1 cellular context compared by ENCODE assay signal in the genomic region with DNA sequence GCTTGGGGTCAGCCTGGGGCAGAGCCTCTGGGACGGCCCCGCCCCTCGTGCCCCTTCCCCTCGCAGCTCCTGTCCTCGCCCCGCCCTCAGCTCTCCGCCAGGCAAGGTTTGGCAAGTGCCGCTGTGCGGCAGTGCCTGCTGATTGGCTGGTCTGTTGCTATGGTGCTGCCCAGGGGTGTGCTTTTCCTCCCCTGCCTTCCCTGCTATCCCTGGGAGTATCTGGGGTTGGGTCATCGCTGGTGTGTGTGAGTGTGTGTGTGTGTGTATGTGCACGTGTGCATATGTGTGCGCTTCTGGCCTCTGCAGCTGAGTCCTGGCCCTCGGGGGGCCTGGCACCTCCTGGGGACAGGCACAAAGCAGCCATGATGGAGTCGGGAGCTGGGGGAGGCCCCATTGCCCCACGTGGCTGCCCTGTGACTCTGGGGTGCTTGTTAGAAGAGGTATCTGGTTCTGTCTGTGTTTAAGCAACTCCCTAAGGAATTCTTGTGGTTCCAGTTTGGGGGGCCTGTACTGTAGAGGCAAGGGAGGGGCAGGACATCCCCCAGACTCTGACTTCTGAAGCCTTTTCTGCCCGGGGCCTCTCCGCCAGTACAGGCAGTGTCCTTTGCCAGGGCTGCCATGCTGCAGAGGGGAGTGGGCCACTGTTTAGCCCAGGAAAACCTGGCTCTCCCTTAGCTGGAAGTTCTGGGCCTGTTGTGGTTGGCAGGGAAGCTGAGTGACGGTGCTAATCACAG.
TF ChIP-seq lines count a peak whose summit lies in the region.

No MANE protein-coding gene starts in this region.

TF ChIP-seq in GM23338, 12 proteins besides CTCF, POLR2A, EP300 and RAD21:
- no peak for TF ChIP-seq ZNF114 (CRISPR knock-in tag; IDR thresholded peaks at IDR 0.05)
- TF ChIP-seq, protein P1, sequence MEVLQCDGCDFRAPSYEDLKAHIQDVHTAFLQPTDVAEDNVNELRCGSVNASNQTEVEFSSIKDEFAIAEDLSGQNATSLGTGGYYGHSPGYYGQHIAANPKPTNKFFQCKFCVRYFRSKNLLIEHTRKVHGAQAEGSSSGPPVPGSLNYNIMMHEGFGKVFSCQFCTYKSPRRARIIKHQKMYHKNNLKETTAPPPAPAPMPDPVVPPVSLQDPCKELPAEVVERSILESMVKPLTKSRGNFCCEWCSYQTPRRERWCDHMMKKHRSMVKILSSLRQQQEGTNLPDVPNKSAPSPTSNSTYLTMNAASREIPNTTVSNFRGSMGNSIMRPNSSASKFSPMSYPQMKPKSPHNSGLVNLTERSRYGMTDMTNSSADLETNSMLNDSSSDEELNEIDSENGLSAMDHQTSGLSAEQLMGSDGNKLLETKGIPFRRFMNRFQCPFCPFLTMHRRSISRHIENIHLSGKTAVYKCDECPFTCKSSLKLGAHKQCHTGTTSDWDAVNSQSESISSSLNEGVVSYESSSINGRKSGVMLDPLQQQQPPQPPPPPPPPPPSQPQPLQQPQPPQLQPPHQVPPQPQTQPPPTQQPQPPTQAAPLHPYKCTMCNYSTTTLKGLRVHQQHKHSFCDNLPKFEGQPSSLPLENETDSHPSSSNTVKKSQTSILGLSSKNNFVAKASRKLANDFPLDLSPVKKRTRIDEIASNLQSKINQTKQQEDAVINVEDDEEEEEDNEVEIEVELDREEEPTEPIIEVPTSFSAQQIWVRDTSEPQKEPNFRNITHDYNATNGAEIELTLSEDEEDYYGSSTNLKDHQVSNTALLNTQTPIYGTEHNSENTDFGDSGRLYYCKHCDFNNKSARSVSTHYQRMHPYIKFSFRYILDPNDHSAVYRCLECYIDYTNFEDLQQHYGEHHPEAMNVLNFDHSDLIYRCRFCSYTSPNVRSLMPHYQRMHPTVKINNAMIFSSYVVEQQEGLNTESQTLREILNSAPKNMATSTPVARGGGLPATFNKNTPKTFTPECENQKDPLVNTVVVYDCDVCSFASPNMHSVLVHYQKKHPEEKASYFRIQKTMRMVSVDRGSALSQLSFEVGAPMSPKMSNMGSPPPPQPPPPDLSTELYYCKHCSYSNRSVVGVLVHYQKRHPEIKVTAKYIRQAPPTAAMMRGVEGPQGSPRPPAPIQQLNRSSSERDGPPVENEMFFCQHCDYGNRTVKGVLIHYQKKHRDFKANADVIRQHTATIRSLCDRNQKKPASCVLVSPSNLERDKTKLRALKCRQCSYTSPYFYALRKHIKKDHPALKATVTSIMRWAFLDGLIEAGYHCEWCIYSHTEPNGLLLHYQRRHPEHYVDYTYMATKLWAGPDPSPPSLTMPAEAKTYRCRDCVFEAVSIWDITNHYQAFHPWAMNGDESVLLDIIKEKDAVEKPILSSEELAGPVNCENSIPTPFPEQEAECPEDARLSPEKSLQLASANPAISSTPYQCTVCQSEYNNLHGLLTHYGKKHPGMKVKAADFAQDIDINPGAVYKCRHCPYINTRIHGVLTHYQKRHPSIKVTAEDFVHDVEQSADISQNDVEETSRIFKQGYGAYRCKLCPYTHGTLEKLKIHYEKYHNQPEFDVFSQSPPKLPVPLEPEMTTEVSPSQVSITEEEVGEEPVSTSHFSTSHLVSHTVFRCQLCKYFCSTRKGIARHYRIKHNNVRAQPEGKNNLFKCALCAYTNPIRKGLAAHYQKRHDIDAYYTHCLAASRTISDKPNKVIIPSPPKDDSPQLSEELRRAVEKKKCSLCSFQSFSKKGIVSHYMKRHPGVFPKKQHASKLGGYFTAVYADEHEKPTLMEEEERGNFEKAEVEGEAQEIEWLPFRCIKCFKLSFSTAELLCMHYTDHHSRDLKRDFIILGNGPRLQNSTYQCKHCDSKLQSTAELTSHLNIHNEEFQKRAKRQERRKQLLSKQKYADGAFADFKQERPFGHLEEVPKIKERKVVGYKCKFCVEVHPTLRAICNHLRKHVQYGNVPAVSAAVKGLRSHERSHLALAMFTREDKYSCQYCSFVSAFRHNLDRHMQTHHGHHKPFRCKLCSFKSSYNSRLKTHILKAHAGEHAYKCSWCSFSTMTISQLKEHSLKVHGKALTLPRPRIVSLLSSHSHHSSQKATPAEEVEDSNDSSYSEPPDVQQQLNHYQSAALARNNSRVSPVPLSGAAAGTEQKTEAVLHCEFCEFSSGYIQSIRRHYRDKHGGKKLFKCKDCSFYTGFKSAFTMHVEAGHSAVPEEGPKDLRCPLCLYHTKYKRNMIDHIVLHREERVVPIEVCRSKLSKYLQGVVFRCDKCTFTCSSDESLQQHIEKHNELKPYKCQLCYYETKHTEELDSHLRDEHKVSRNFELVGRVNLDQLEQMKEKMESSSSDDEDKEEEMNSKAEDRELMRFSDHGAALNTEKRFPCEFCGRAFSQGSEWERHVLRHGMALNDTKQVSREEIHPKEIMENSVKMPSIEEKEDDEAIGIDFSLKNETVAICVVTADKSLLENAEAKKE (CRISPR knock-in tag; IDR thresholded peaks at IDR 0.05) = no peak
- no peak for TF ChIP-seq NANOG (IDR thresholded peaks at IDR 0.05; ENCODE audit: borderline replicate concordance)
- TF ChIP-seq, protein P2, sequence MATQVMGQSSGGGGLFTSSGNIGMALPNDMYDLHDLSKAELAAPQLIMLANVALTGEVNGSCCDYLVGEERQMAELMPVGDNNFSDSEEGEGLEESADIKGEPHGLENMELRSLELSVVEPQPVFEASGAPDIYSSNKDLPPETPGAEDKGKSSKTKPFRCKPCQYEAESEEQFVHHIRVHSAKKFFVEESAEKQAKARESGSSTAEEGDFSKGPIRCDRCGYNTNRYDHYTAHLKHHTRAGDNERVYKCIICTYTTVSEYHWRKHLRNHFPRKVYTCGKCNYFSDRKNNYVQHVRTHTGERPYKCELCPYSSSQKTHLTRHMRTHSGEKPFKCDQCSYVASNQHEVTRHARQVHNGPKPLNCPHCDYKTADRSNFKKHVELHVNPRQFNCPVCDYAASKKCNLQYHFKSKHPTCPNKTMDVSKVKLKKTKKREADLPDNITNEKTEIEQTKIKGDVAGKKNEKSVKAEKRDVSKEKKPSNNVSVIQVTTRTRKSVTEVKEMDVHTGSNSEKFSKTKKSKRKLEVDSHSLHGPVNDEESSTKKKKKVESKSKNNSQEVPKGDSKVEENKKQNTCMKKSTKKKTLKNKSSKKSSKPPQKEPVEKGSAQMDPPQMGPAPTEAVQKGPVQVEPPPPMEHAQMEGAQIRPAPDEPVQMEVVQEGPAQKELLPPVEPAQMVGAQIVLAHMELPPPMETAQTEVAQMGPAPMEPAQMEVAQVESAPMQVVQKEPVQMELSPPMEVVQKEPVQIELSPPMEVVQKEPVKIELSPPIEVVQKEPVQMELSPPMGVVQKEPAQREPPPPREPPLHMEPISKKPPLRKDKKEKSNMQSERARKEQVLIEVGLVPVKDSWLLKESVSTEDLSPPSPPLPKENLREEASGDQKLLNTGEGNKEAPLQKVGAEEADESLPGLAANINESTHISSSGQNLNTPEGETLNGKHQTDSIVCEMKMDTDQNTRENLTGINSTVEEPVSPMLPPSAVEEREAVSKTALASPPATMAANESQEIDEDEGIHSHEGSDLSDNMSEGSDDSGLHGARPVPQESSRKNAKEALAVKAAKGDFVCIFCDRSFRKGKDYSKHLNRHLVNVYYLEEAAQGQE (IDR thresholded peaks at IDR 0.05; ENCODE audit: unreplicated experiment) = no peak
- no peak for TF ChIP-seq ZNF331 (CRISPR knock-in tag; IDR thresholded peaks at IDR 0.05; ENCODE audit: low read depth)
- TF ChIP-seq, protein P3, sequence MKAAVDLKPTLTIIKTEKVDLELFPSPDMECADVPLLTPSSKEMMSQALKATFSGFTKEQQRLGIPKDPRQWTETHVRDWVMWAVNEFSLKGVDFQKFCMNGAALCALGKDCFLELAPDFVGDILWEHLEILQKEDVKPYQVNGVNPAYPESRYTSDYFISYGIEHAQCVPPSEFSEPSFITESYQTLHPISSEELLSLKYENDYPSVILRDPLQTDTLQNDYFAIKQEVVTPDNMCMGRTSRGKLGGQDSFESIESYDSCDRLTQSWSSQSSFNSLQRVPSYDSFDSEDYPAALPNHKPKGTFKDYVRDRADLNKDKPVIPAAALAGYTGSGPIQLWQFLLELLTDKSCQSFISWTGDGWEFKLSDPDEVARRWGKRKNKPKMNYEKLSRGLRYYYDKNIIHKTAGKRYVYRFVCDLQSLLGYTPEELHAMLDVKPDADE (IDR thresholded peaks at IDR 0.05) = no peak
- TF ChIP-seq CREB1 (CRISPR knock-in tag; IDR thresholded peaks at IDR 0.05; ENCODE audit: low read depth) = no peak
- no peak for TF ChIP-seq EZH2 (IDR thresholded peaks at IDR 0.05; ENCODE audit: low read depth, unreplicated experiment)
